ENCODE assay signal across 8 cellular contexts in the genomic region with DNA sequence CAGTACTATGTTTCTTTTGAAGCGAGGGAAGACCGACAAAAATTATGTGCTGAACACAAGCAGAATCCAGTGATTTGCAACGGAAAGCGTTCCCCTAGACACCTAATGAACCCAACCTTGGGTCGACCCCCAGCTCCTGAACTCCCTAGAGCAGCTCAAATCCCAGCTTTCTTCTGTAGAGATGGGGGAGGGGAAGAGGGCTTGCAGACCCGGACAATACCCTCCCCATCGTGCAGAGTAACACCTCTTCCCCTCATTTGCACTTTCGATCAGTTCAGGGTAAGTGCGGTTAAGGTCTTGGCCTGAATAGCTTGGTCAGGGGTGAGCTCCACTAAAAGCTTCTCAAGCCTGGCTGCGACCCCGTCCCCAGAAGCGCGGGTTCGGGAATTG. TPM values are rescaled to one million over a fixed set of nuclear protein-coding genes. Genes with fewer than 3 reads are reported as not detected.
DNase-seq lines count a peak whose midpoint lies in the region; ATAC-seq, FAIRE-seq and TF ChIP-seq lines count a peak whose summit lies in the region.

No MANE protein-coding gene starts in this region.

- intact Hi-C loops in body of pancreas (cut with DNase I) (no loop called here), HepG2 (cut with micrococcal nuclease; ENCODE audit: unreplicated experiment) (loop anchor here (1.0 kb wide), 1 partner anchor 36 kb away; no protein-coding TSS in a partner anchor), thyroid gland (cut with DNase I) (loop anchor here (10.0 kb wide), 1 partner anchor 342 kb away; no protein-coding TSS in a partner anchor)

- H3K79me2 ChIP-seq in HepG2 (ENCODE audit: insufficient read depth, low read length), result no peaks in the 10 kb centered on the region

- H3K27ac Mint-ChIP-seq in activated T-cell treated with anti-CD3 and anti-CD28 coated beads, Interleukin-2, amount 50 U/mL, for 24 hours, result peak overlapping the region; percentile 94

- no peak for DNase-seq in activated T-cell treated with anti-CD3 and anti-CD28 coated beads, Interleukin-2, amount 50 U/mL, for 24 hours
- no peak for DNase-seq in activated T-cell treated with anti-CD3 and anti-CD28 coated beads, Interleukin-2, amount 50 U/mL, for 48 hours
- DNase-seq in body of pancreas (no peak), HepG2 (ENCODE audit: low spot score) (no peak), thyroid gland (peak in 1 of 2 donors; percentile 13), NCI-H1436 treated with DMSO at 0.1 percent for 48 hours (lab: John Stamatoyannopoulos, UW) (no peak), cerebellum (ENCODE audit: low spot score) (no peak)

- POLR2A ChIA-PET in HepG2 (lab: Yijun Ruan, JAX), result no interaction called here

- H3K9me3 Mint-ChIP-seq in activated T-cell treated with anti-CD3 and anti-CD28 coated beads, Interleukin-2, amount 50 U/mL, for 24 hours, result no peaks in the 10 kb centered on the region

- H3K27me3 ChIP-seq in body of pancreas, result no peaks in the 10 kb centered on the region
- no peaks in the 10 kb centered on the region; a peak in 1 of 5 replicates for H3K27me3 ChIP-seq in HepG2 (ENCODE audit: control insufficient read depth in 1 of 2, insufficient read depth in 2 of 2, low read length in 2 of 2)
- no peaks in the 10 kb centered on the region for H3K27me3 ChIP-seq in thyroid gland

- H3K9me3 ChIP-seq in body of pancreas, result no peaks in the 10 kb centered on the region
- no peaks in the 10 kb centered on the region for H3K9me3 ChIP-seq in HepG2 (ENCODE audit: low read length)
- H3K9me3 ChIP-seq in thyroid gland, result no peaks in the 10 kb centered on the region

- peaks cover 7% of the 10 kb centered on the region for H3K27me3 Mint-ChIP-seq in activated T-cell treated with anti-CD3 and anti-CD28 coated beads, Interleukin-2, amount 50 U/mL, for 24 hours

- H3K27ac ChIP-seq in body of pancreas (peak overlapping the region in 3 of 4 donors; percentile 74 to 90 (median 78)), HepG2 (ENCODE audit: extremely low read length, insufficient read depth, low read length) (peak overlapping the region; percentile 79), thyroid gland (peak overlapping the region in 2 of 3 donors; percentile 90 to 91)

- peaks cover 3% of the 10 kb centered on the region for H3K36me3 Mint-ChIP-seq in activated T-cell treated with anti-CD3 and anti-CD28 coated beads, Interleukin-2, amount 50 U/mL, for 24 hours (ENCODE audit: low read depth)

- H3K4me1 Mint-ChIP-seq in activated T-cell treated with anti-CD3 and anti-CD28 coated beads, Interleukin-2, amount 50 U/mL, for 24 hours (ENCODE audit: low read depth), result peaks cover 26% of the 10 kb centered on the region

- 2% methylated on average over 14 of the region's 14 CpGs for WGBS in body of pancreas, 2 donors
- WGBS in HepG2 (ENCODE audit: low lambda C conversion rate), result 6% methylated on average over 13 of the region's 14 CpGs
- WGBS in thyroid gland, 2 donors, result 3 to 6% methylated on average over 14 of the region's 14 CpGs

- H3K4me3 Mint-ChIP-seq in activated T-cell treated with anti-CD3 and anti-CD28 coated beads, Interleukin-2, amount 50 U/mL, for 24 hours, result peak overlapping the region; percentile 95

- TF ChIP-seq POLR2A in body of pancreas (IDR thresholded peaks at IDR 0.05) (no peak), HepG2 (IDR thresholded peaks at IDR 0.05; ENCODE audit: insufficient read depth in 1 of 2, low read depth in 2 of 2, low read length in 2 of 2) (no peak), thyroid gland (IDR thresholded peaks at IDR 0.05) (no peak)

- H3K4me3 ChIP-seq in body of pancreas, result peak overlapping the region; percentile 51 to 60
- H3K4me3 ChIP-seq in HepG2 (replicated peaks in 1 of 3; ENCODE audit: insufficient read depth in 1 of 3, low read depth in 2 of 3, low read length in 3 of 3), result peak overlapping the region; percentile 86 to 95 (median 88)
- peak overlapping the region; percentile 77 to 94 (median 89) for H3K4me3 ChIP-seq in thyroid gland (replicated peaks in 1 of 3)

- no peaks in the 10 kb centered on the region for H4K20me1 ChIP-seq in HepG2 (ENCODE audit: insufficient read depth, low read length)

- TF ChIP-seq EP300 in HepG2 (IDR thresholded peaks at IDR 0.05; ENCODE audit: low read depth in 2 of 2, low read length in 2 of 2) (no peak), HepG2 (CRISPR knock-in tag; IDR thresholded peaks at IDR 0.05; ENCODE audit: borderline replicate concordance) (no peak)

- TF ChIP-seq RAD21 in HepG2 (CRISPR knock-in tag; IDR thresholded peaks at IDR 0.05), result no peak

- peak; percentile 6 for ATAC-seq in HG03460 (IDR thresholded peaks at IDR 0.05; ENCODE audit: unreplicated experiment)
- peak; percentile 18 for ATAC-seq in body of pancreas
- ATAC-seq in HepG2, result no peak; the same call in 2 of the 3 replicates

- no peak for FAIRE-seq in HepG2 (lab: Jason Lieb, UNC)

- H3K4me1 ChIP-seq in body of pancreas (peaks cover 13% of the 10 kb centered on the region), HepG2 (ENCODE audit: insufficient read depth, low read length) (peaks cover 17% of the 10 kb centered on the region), thyroid gland (peaks cover 0 to 7% of the 10 kb centered on the region in 2 donors)

- no peak for TF ChIP-seq CTCF in body of pancreas (IDR thresholded peaks at IDR 0.05)
- no peak for TF ChIP-seq CTCF in HepG2 (CRISPR knock-in tag; IDR thresholded peaks at IDR 0.05)
- no peak for TF ChIP-seq CTCF in thyroid gland (IDR thresholded peaks at IDR 0.05)

- peak overlapping the region; percentile 90 for H3K4me2 ChIP-seq in HepG2 (ENCODE audit: low read depth, low read length)

- no peaks in the 10 kb centered on the region for H3K36me3 ChIP-seq in body of pancreas (replicated peaks in 1 of 2; ENCODE audit: insufficient read depth in 1 of 2, low read depth in 2 of 2)
- no peaks in the 10 kb centered on the region for H3K36me3 ChIP-seq in HepG2 (replicated peaks in 1 of 2; ENCODE audit: control insufficient read depth in 1 of 2, insufficient read depth in 2 of 2, low read length in 2 of 2)
- H3K36me3 ChIP-seq in thyroid gland, result no peaks in the 10 kb centered on the region

- H2AFZ ChIP-seq in HepG2 (ENCODE audit: low read length), result peak overlapping the region; percentile 100

- TSS peak; percentile 67 for BruUV-seq in HepG2 (replicated peaks; lab: Mats Ljungman, UMichigan)

- in situ Hi-C loops in HepG2 (cut with HindIII; ENCODE audit: extremely low pct_ligation_motif_present, low pct_unique_long_range_greater_than_20kb), result loop anchor here (10.0 kb wide), 1 partner anchor 612 kb away; no protein-coding TSS in a partner anchor

- CTCF ChIA-PET in HepG2 (lab: Yijun Ruan, JAX; ENCODE audit: low intra/inter-chr PET ratio, low total read pairs), result no interaction called here

- H3K9ac ChIP-seq in HepG2 (ENCODE audit: insufficient read depth, low read depth, low read length), result peak overlapping the region; percentile 82

TF ChIP-seq in HepG2, 621 proteins besides CTCF, POLR2A, EP300 and RAD21:
- 0 out of 2 replicates have a peak, but pooled peaks have one; percentile 6 for TF ChIP-seq KAT7 (CRISPR knock-in tag; IDR thresholded peaks at IDR 0.05; ENCODE audit: borderline replicate concordance)
- TF ChIP-seq, protein P1, sequence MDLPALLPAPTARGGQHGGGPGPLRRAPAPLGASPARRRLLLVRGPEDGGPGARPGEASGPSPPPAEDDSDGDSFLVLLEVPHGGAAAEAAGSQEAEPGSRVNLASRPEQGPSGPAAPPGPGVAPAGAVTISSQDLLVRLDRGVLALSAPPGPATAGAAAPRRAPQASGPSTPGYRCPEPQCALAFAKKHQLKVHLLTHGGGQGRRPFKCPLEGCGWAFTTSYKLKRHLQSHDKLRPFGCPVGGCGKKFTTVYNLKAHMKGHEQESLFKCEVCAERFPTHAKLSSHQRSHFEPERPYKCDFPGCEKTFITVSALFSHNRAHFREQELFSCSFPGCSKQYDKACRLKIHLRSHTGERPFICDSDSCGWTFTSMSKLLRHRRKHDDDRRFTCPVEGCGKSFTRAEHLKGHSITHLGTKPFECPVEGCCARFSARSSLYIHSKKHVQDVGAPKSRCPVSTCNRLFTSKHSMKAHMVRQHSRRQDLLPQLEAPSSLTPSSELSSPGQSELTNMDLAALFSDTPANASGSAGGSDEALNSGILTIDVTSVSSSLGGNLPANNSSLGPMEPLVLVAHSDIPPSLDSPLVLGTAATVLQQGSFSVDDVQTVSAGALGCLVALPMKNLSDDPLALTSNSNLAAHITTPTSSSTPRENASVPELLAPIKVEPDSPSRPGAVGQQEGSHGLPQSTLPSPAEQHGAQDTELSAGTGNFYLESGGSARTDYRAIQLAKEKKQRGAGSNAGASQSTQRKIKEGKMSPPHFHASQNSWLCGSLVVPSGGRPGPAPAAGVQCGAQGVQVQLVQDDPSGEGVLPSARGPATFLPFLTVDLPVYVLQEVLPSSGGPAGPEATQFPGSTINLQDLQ (CRISPR knock-in tag; IDR thresholded peaks at IDR 0.05), result no peak
- TF ChIP-seq ZSCAN30 (CRISPR knock-in tag; IDR thresholded peaks at IDR 0.05), result no peak
- TF ChIP-seq MTA1 (CRISPR knock-in tag; IDR thresholded peaks at IDR 0.05; ENCODE audit: borderline replicate concordance), result no peak

RNA-seq across cellular contexts. Expression of a gene that starts 0.4 kb away (rescaled TPM):
- total RNA-seq in body of pancreas (1 to 10 TPM; 3.0 to 9.6 TPM), HepG2 (2016; rRNA removed; fragmentation: Illumina TruSeq; extraction: Trizol) (7.9 and 10.0 TPM in 2 replicates), thyroid gland (10 to 100 TPM; 15.0 to 23.2 (median 18.5) TPM), cerebellum (24.3 TPM)
- total RNA-seq in HepG2 (2016; cell fraction: cytosol; rRNA removed; fragmentation: Illumina TruSeq; extraction: Trizol; ENCODE audit: low read depth), result 7.5 and 7.8 TPM in 2 replicates
- 6.8 and 9.9 TPM in 2 replicates for total RNA-seq in HepG2 (2016; cell fraction: insoluble cytoplasmic fraction; rRNA removed; fragmentation: Illumina TruSeq; extraction: Trizol)
- total RNA-seq in HepG2 (2016; cell fraction: membrane; rRNA removed; fragmentation: Illumina TruSeq; extraction: Trizol), result 4.7 and 6.3 TPM in 2 replicates
- total RNA-seq in HepG2 (2016; cell fraction: nucleus; rRNA removed; fragmentation: Illumina TruSeq; extraction: Trizol), result 18.6 and 20.8 TPM in 2 replicates
- 0.50 and 0.76 TPM in 2 replicates for polyA plus RNA-seq in HepG2 (2011; rRNA removed)
- 0.12 and 0.32 TPM in 2 replicates for polyA plus RNA-seq in HepG2 (2011; cell fraction: cytosol; rRNA removed)
- 1.1 and 1.6 TPM in 2 replicates for polyA plus RNA-seq in HepG2 (2011; cell fraction: nucleus; rRNA removed)
- polyA plus RNA-seq in HepG2 (2012), result 1.1 and 1.4 TPM in 2 replicates
- polyA plus RNA-seq in HepG2 (2016; cell fraction: cytosol; fragmentation: Illumina TruSeq; extraction: Trizol; ENCODE audit: low read depth), result 0.15 and 0.70 TPM in 2 replicates
- polyA plus RNA-seq in HepG2 (2016; cell fraction: insoluble cytoplasmic fraction; fragmentation: Illumina TruSeq; extraction: Trizol; ENCODE audit: low read depth), result 6.7 and 7.9 TPM in 2 replicates
- polyA plus RNA-seq in HepG2 (2016; cell fraction: membrane; fragmentation: Illumina TruSeq; extraction: Trizol; ENCODE audit: low read depth), result 1.1 and 1.2 TPM in 2 replicates
- polyA plus RNA-seq in HepG2 (2016; cell fraction: nucleus; fragmentation: Illumina TruSeq; extraction: Trizol; ENCODE audit: insufficient read depth, low read depth), result 13.9 and 14.9 TPM in 2 replicates
- polyA minus RNA-seq in HepG2 (2011; rRNA and poly(A)+ RNA removed; ENCODE audit: low replicate concordance), result 0.04 and 0.70 TPM in 2 replicates
- polyA minus RNA-seq in HepG2 (2011; cell fraction: cytosol; rRNA and poly(A)+ RNA removed), result 0.59 and 1.1 TPM in 2 replicates
- polyA minus RNA-seq in HepG2 (2011; cell fraction: nucleus; rRNA and poly(A)+ RNA removed), result 8.1 and 10.4 TPM in 2 replicates
